Comparison of ENCODE assay signal across 22 cellular contexts in genomic region chr21:42260121-42260520, GRCh38. TPM values are rescaled to one million over a fixed set of nuclear protein-coding genes. Genes with fewer than 3 reads are reported as not detected.
"Had no signal": no experiment of that assay in that cellular context is flagged by ENCODE, and none has a peak within 500 bp of the region (broad histone marks: within the 10 kb centered on the region; RNA-seq: fewer than 3 reads in every experiment).

No MANE protein-coding gene starts in this region.

- DNase-seq: KBM-7, MG63, NCI-H1092 treated with DMSO at 0.1 percent for 48 hours, NCI-H1436, NCI-H187, NCI-H2029, NCI-H2081 treated with DMSO at 0.1 percent for 48 hours, NCI-H2171, NCI-H226, NCI-H446, NCI-H510A, NCI-H524 treated with DMSO at 0.1 percent for 48 hours, NCI-H69, NCI-H774, RPMI8226, SIG-M5, SK-N-SH had no signal

- H3K9ac ChIP-seq: SK-N-SH had no signal

- H3K9me3 ChIP-seq: MG63, SK-N-SH had no signal

- H3K4me3 ChIP-seq: MG63 had no signal

- H3K9me3 Mint-ChIP-seq: IgD-negative memory B cell had no signal

- H3K36me3 ChIP-seq: MG63 had no signal

- ATAC-seq: HepG2 had no signal

- H3K4me2 ChIP-seq: SK-N-SH had no signal

- FAIRE-seq: HepG2, RCC 7860 had no signal

RNA-seq across cellular contexts. Expression of gene ABCG1, which starts 41.2 kb away (rescaled TPM):
- total RNA-seq: HepG2, HT1080, LHCN-M2 had no signal

RNA-seq across cellular contexts. Expression of gene TFF3, which starts 55.1 kb away (rescaled TPM):
- total RNA-seq: HT1080, LHCN-M2 had no signal
- polyA plus RNA-seq: IgD-negative memory B cell, SK-N-SH had no signal
